1 cellular context compared by ENCODE assay signal in the genomic region with DNA sequence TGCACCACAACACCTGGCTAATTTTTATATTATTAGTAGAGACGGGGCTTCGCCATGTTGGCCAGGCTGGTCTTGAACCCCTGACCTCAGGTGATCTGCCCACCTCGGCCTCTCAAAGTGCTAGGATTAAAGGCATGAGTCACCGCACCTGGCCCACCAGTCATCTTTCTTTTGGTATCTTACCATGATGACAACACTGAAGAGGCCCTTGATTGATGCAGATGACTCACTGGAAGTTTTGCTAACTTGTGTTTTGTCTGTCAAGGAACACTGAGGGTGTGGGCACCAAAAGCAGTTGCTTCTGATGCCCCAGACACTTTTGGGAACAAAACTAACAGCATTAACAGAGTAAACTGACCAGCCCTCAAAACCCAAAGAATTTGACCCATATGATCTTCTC.
TF ChIP-seq lines count a peak whose summit lies in the region.

No MANE protein-coding gene starts in this region.

TF ChIP-seq in K562, 482 proteins besides CTCF, POLR2A, EP300 and RAD21 (continued from another document):
- TF ChIP-seq, protein P1, sequence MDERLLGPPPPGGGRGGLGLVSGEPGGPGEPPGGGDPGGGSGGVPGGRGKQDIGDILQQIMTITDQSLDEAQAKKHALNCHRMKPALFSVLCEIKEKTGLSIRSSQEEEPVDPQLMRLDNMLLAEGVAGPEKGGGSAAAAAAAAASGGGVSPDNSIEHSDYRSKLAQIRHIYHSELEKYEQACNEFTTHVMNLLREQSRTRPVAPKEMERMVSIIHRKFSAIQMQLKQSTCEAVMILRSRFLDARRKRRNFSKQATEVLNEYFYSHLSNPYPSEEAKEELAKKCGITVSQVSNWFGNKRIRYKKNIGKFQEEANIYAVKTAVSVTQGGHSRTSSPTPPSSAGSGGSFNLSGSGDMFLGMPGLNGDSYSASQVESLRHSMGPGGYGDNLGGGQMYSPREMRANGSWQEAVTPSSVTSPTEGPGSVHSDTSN (CRISPR knock-in tag; IDR thresholded peaks at IDR 0.05; ENCODE audit: low read depth) = no peak
- TF ChIP-seq, protein P1 (tag; conservative IDR thresholded peaks at IDR 0.05; ENCODE audit: low read depth) = peak; percentile 82
- TF ChIP-seq FOSL1 (tag; conservative IDR thresholded peaks at IDR 0.05) (peak; percentile 39; the same call in 1 of the 2 replicates), OTX1 (CRISPR knock-in tag; IDR thresholded peaks at IDR 0.05) (no peak), MEIS2 (IDR thresholded peaks at IDR 0.05; ENCODE audit: partially characterized antibody) (peak; percentile 71), JUNB (CRISPR knock-in tag; conservative IDR thresholded peaks at IDR 0.05) (0 out of 2 replicates have a peak, but pooled peaks have one; percentile 35)
- TF ChIP-seq, protein P2, sequence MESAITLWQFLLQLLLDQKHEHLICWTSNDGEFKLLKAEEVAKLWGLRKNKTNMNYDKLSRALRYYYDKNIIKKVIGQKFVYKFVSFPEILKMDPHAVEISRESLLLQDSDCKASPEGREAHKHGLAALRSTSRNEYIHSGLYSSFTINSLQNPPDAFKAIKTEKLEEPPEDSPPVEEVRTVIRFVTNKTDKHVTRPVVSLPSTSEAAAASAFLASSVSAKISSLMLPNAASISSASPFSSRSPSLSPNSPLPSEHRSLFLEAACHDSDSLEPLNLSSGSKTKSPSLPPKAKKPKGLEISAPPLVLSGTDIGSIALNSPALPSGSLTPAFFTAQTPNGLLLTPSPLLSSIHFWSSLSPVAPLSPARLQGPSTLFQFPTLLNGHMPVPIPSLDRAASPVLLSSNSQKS (CRISPR knock-in tag; IDR thresholded peaks at IDR 0.05) = no peak
- TF ChIP-seq, protein P3, sequence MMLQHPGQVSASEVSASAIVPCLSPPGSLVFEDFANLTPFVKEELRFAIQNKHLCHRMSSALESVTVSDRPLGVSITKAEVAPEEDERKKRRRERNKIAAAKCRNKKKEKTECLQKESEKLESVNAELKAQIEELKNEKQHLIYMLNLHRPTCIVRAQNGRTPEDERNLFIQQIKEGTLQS (IDR thresholded peaks at IDR 0.05) = peak; percentile 73
- TF ChIP-seq, protein P3 (CRISPR knock-in tag; conservative IDR thresholded peaks at IDR 0.05) = no peak
